ENCODE assay signal across 8 cellular contexts in the genomic region with DNA sequence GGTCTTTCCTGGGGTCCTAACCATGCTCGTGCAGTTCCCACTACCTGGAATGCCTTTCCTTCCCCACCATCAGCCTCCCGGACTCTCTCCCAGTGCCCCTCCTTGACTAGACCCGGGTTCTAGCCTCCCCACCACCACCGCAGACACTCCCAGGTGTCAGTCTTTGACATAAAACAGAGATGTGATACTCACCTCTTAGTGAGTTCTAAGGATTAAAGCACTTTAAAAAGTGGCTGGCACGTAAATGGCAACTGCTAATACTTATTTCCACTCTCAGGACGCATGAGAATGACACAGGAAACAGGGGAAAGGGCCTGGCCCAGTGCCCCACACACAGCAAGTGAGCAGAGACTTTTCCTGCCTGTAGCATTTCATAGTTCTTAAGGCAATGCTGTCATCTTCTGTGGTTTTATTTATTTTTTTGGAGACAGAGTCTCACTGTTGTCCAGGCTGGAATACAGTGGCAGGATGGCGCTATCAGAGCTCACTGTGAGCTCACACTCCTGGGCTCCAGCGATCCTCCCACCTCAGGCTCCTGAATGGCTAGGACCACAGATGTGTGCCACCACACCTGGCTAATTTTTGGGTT. TPM values are rescaled to one million over a fixed set of nuclear protein-coding genes. Genes with fewer than 3 reads are reported as not detected.
A peak's percentile ranks its signal among the peaks of the same experiment; 100 is the strongest.
DNase-seq lines count a peak whose midpoint lies in the region; ATAC-seq and TF ChIP-seq lines count a peak whose summit lies in the region.

No MANE protein-coding gene starts in this region.

- no peak overlapping the region for H3K4me3 ChIP-seq in spleen

- no peaks in the 10 kb centered on the region for H3K9me3 Mint-ChIP-seq in activated naive CD4-positive, alpha-beta T cell treated with anti-CD3 and anti-CD28 coated beads, Interleukin-2, amount 10 ng/mL, durations not matched to agents 7 days and 5 days

- H3K4me1 Mint-ChIP-seq in activated naive CD4-positive, alpha-beta T cell treated with anti-CD3 and anti-CD28 coated beads, Interleukin-2, amount 10 ng/mL, durations not matched to agents 7 days and 5 days: peaks cover 79% of the 10 kb centered on the region

- no peaks in the 10 kb centered on the region for H3K9me3 ChIP-seq in spleen

- TF ChIP-seq POLR2A in spleen (IDR thresholded peaks at IDR 0.05): no peak

- ATAC-seq in foreskin keratinocyte: no peak
- no peak for ATAC-seq in GM21390 (IDR thresholded peaks at IDR 0.05; ENCODE audit: unreplicated experiment)
- ATAC-seq in HG02938 (IDR thresholded peaks at IDR 0.05; ENCODE audit: unreplicated experiment): no peak
- no peak for ATAC-seq in HG03135 (IDR thresholded peaks at IDR 0.05; ENCODE audit: unreplicated experiment)

- peaks cover 0 to 22% (median 2%) of the 10 kb centered on the region in 6 donors for H3K36me3 ChIP-seq in spleen

- CTCF ChIA-PET in activated naive CD4-positive, alpha-beta T cell treated with anti-CD3 and anti-CD28 coated beads, Interleukin-2, amount 10 ng/mL, durations not matched to agents 7 days and 5 days (lab: Charles Lee): interaction anchor here (0.5 to 1.6 kb wide), 5 partner anchors 21 to 112 kb away, joined by 3 to 5 read pairs (median 3); no protein-coding TSS in a partner anchor

- H3K36me3 Mint-ChIP-seq in activated naive CD4-positive, alpha-beta T cell treated with anti-CD3 and anti-CD28 coated beads, Interleukin-2, amount 10 ng/mL, durations not matched to agents 7 days and 5 days: peaks cover 13% of the 10 kb centered on the region

- H3K27me3 ChIP-seq in foreskin keratinocyte (no peaks in the 10 kb centered on the region), spleen (replicated peaks in 1 of 7) (no peaks in the 10 kb centered on the region)

- no peak for TF ChIP-seq CTCF in foreskin keratinocyte (conservative IDR thresholded peaks at IDR 0.05)
- no peak for TF ChIP-seq CTCF in spleen (IDR thresholded peaks at IDR 0.05 in 8 of 11, conservative IDR thresholded peaks at IDR 0.05 in 3 of 11)

- peak overlapping the region; percentile 100 for H3K27ac Mint-ChIP-seq in activated naive CD4-positive, alpha-beta T cell treated with anti-CD3 and anti-CD28 coated beads, Interleukin-2, amount 10 ng/mL, durations not matched to agents 7 days and 5 days

- DNase-seq in HT1080 (ENCODE audit: low read depth): peak; percentile 66
- peak; percentile 35 for DNase-seq in activated naive CD4-positive, alpha-beta T cell treated with anti-CD3 and anti-CD28 coated beads, Interleukin-2, amount 10 ng/mL, durations not matched to agents 7 days and 5 days
- no peak for DNase-seq in foreskin keratinocyte
- no peak for DNase-seq in spleen
- no peak for DNase-seq in cerebellum (ENCODE audit: low spot score)

- H3K4me3 Mint-ChIP-seq in activated naive CD4-positive, alpha-beta T cell treated with anti-CD3 and anti-CD28 coated beads, Interleukin-2, amount 10 ng/mL, durations not matched to agents 7 days and 5 days: peak overlapping the region; percentile 83

- H3K27ac ChIP-seq in foreskin keratinocyte: peak overlapping the region; percentile 32
- peak overlapping the region; percentile 84 to 98 (median 98) for H3K27ac ChIP-seq in spleen

- peaks cover 16% of the 10 kb centered on the region for H3K4me1 ChIP-seq in foreskin keratinocyte
- H3K4me1 ChIP-seq in spleen: peaks cover 67 to 98% (median 84%) of the 10 kb centered on the region in 6 donors

- intact Hi-C loops in spleen (cut with DNase I; ENCODE audit: low total_unique reads): no loop called here

- no peaks in the 10 kb centered on the region for H3K27me3 Mint-ChIP-seq in activated naive CD4-positive, alpha-beta T cell treated with anti-CD3 and anti-CD28 coated beads, Interleukin-2, amount 10 ng/mL, durations not matched to agents 7 days and 5 days

- 52 to 64% (median 61%) methylated on average over 8 of the region's 8 CpGs for whole genome bisulfite sequencing in spleen, 5 donors

RNA-seq across cellular contexts. Expression of a gene that starts 1.9 kb away (rescaled TPM):
- total RNA-seq in HT1080 (2014; rRNA removed; shearing (Covaris generic)): 1.4 and 1.9 TPM in 2 replicates
- polyA plus RNA-seq in HT1080 (2015; cell fraction: cytosol; rRNA removed): 2.0 and 2.8 TPM in 2 replicates
- polyA plus RNA-seq in HT1080 (2015; cell fraction: nucleus; rRNA removed): 6.7 and 11.5 TPM in 2 replicates
- total RNA-seq in foreskin keratinocyte (0.25 and 0.58 TPM in 2 replicates), spleen (10 to 100 TPM; 11.6 to 33.4 (median 25.7) TPM), cerebellum (0.73 TPM)
- polyA plus RNA-seq in foreskin keratinocyte (0.16 and 0.17 TPM in 2 replicates), spleen (10 to 100 TPM; 14.1 to 26.2 (median 24.1) TPM)

RNA-seq across cellular contexts. Expression of a gene that starts 2.0 kb away (rescaled TPM):
- 26.4 and 32.1 TPM in 2 replicates for total RNA-seq in HT1080 (2014; rRNA removed; shearing (Covaris generic))
- 19.1 and 22.2 TPM in 2 replicates for polyA plus RNA-seq in HT1080 (2015; cell fraction: cytosol; rRNA removed)
- 31.7 and 34.4 TPM in 2 replicates for polyA plus RNA-seq in HT1080 (2015; cell fraction: nucleus; rRNA removed)
- total RNA-seq in foreskin keratinocyte (26.3 and 29.7 TPM in 2 replicates), spleen (100 to 1,000 TPM in 3 of 7 donors, 10 to 100 TPM in 4; 65.4 to 128 (median 99.5) TPM), cerebellum (9.2 TPM)
- polyA plus RNA-seq in foreskin keratinocyte (16.0 and 17.0 TPM in 2 replicates), spleen (10 to 100 TPM; 19.3 to 32.0 (median 23.4) TPM)

RNA-seq across cellular contexts. Expression of a gene that starts 29.8 kb away (rescaled TPM):
- total RNA-seq in HT1080 (2014; rRNA removed; shearing (Covaris generic)): 0.40 and 0.51 TPM in 2 replicates
- 0.44 and 0.45 TPM in 2 replicates for polyA plus RNA-seq in HT1080 (2015; cell fraction: cytosol; rRNA removed)
- 0.35 and 0.48 TPM in 2 replicates for polyA plus RNA-seq in HT1080 (2015; cell fraction: nucleus; rRNA removed)
- total RNA-seq in foreskin keratinocyte: 0.07 and 0.14 TPM in 2 replicates
- polyA plus RNA-seq in foreskin keratinocyte: 0.10 and 0.13 TPM in 2 replicates
- 1 to 10 TPM in 2 of 7 donors, under 1 TPM in 5; 0.56 to 2.7 (median 0.79) TPM for total RNA-seq in spleen
- 1 to 10 TPM; 1.1 to 2.1 (median 1.4) TPM for polyA plus RNA-seq in spleen
- 2.5 TPM for total RNA-seq in cerebellum

RNA-seq across cellular contexts. Expression of a gene that starts 38.2 kb away (rescaled TPM):
- total RNA-seq in HT1080 (2014; rRNA removed; shearing (Covaris generic)): 7.9 and 12.9 TPM in 2 replicates
- polyA plus RNA-seq in HT1080 (2015; cell fraction: cytosol; rRNA removed): 77.8 and 83.7 TPM in 2 replicates
- 1,405 and 1,942 TPM in 2 replicates for polyA plus RNA-seq in HT1080 (2015; cell fraction: nucleus; rRNA removed)
- total RNA-seq in foreskin keratinocyte: 66.8 and 83.1 TPM in 2 replicates
- 100 and 119 TPM in 2 replicates for polyA plus RNA-seq in foreskin keratinocyte
- 1,000 to 10,000 TPM in 2 of 7 donors, 100 to 1,000 TPM in 5; 266 to 1,804 (median 799) TPM for total RNA-seq in spleen
- polyA plus RNA-seq in spleen: 1,000 to 10,000 TPM in 2 of 3 donors, 100 to 1,000 TPM in 1; 526 to 1,090 (median 1,018) TPM
- total RNA-seq in cerebellum: 17.0 TPM

RNA-seq across cellular contexts. Expression of a gene that starts 50.7 kb away (rescaled TPM):
- 43.7 and 50.8 TPM in 2 replicates for total RNA-seq in HT1080 (2014; rRNA removed; shearing (Covaris generic))
- 48.2 and 50.8 TPM in 2 replicates for polyA plus RNA-seq in HT1080 (2015; cell fraction: cytosol; rRNA removed)
- 77.3 and 95.8 TPM in 2 replicates for polyA plus RNA-seq in HT1080 (2015; cell fraction: nucleus; rRNA removed)
- 29.1 and 31.7 TPM in 2 replicates for total RNA-seq in foreskin keratinocyte
- 38.0 and 38.7 TPM in 2 replicates for polyA plus RNA-seq in foreskin keratinocyte
- total RNA-seq in spleen: 10 to 100 TPM; 35.7 to 67.0 (median 51.5) TPM
- 10 to 100 TPM; 20.5 to 27.2 (median 24.3) TPM for polyA plus RNA-seq in spleen
- 34.0 TPM for total RNA-seq in cerebellum

Comparison
In these comparisons a context has a peak if more than half of its experiments do, and no peak if none do; other contexts are left out.
1. DNase-seq: peak in HT1080 (single experiment) and activated naive CD4-positive, alpha-beta T cell treated with anti-CD3 and anti-CD28 coated beads, Interleukin-2, amount 10 ng/mL, durations not matched to agents 7 days and 5 days (single experiment); none in foreskin keratinocyte (0 of 2), spleen (single experiment) and cerebellum (single experiment).